In genomic region chr1:198663996-198664789, GRCh38 we compare ENCODE assay signal across 13 cellular contexts. TPM values are rescaled to one million over a fixed set of nuclear protein-coding genes. Genes with fewer than 3 reads are reported as not detected.
A peak's percentile ranks its signal among the peaks of the same experiment; 100 is the strongest.
DNase-seq lines count a peak whose midpoint lies in the region; ATAC-seq, FAIRE-seq and TF ChIP-seq lines count a peak whose summit lies in the region.
"Had no signal": no experiment of that assay in that cellular context is flagged by ENCODE, and none has a peak within 500 bp of the region (broad histone marks: within the 10 kb centered on the region; RNA-seq: fewer than 3 reads in every experiment).

No MANE protein-coding gene starts in this region.

- in situ Hi-C loops in transverse colon (cut with MboI; ENCODE audit: low pct_ligation_motif_present in 1 of 4, low pct_unique_long_range_greater_than_20kb in 1 of 4, low sequenced_read_pairs in 3 of 4): no loop called here

- WGBS in transverse colon (ENCODE audit: low coverage in 1 of 2), 2 donors: 65 to 68% methylated on average over 7 of the region's 7 CpGs

- ATAC-seq in left ventricle myocardium superior (peak; percentile 47), HG02759 (IDR thresholded peaks at IDR 0.05; ENCODE audit: unreplicated experiment) (no peak)

- no peaks in the 10 kb centered on the region for H3K36me3 ChIP-seq in right atrium auricular region
- no peaks in the 10 kb centered on the region for H3K36me3 ChIP-seq in astrocyte (ENCODE audit: insufficient read depth, low read length)
- no peaks in the 10 kb centered on the region for H3K36me3 ChIP-seq in transverse colon
- H3K36me3 ChIP-seq: thyroid gland had no signal

- H3K4me3 Mint-ChIP-seq in astrocyte (ENCODE audit: unreplicated experiment): no peak overlapping the region
- H3K4me3 Mint-ChIP-seq: HFFc6 had no signal

- peaks cover 0 to 5% of the 10 kb centered on the region in 2 donors for H3K4me1 ChIP-seq in right atrium auricular region
- peaks cover 21% of the 10 kb centered on the region for H3K4me1 ChIP-seq in astrocyte (ENCODE audit: insufficient read depth, low read length)
- no peaks in the 10 kb centered on the region for H3K4me1 ChIP-seq in transverse colon
- H3K4me1 ChIP-seq: thyroid gland had no signal

- no peaks in the 10 kb centered on the region for H3K9me3 Mint-ChIP-seq in astrocyte (ENCODE audit: unreplicated experiment)
- H3K9me3 Mint-ChIP-seq: HFFc6 had no signal

- H3K27ac ChIP-seq in right atrium auricular region (peak overlapping the region in 1 of 2 donors; percentile 6), astrocyte (ENCODE audit: low read depth, low read length) (no peak overlapping the region), transverse colon (peak overlapping the region; percentile 26 to 57 (median 41))
- H3K27ac ChIP-seq: C4-2B, thyroid gland had no signal

- no peak overlapping the region for H3K27ac Mint-ChIP-seq in astrocyte (ENCODE audit: unreplicated experiment)
- H3K27ac Mint-ChIP-seq: HFFc6 had no signal

- no peaks in the 10 kb centered on the region for H3K27me3 Mint-ChIP-seq in astrocyte (ENCODE audit: low read depth, unreplicated experiment)

- H3K4me3 ChIP-seq in right atrium auricular region: no peak overlapping the region
- H3K4me3 ChIP-seq in astrocyte (ENCODE audit: insufficient read depth, low read depth, low read length): no peak overlapping the region
- no peak overlapping the region for H3K4me3 ChIP-seq in transverse colon
- H3K4me3 ChIP-seq: thyroid gland had no signal

- TF ChIP-seq CTCF in right atrium auricular region (IDR thresholded peaks at IDR 0.05) (no peak), astrocyte (IDR thresholded peaks at IDR 0.05; ENCODE audit: insufficient read depth, low read depth, low read length) (no peak), transverse colon (IDR thresholded peaks at IDR 0.05) (no peak)

- H3K27me3 ChIP-seq in right atrium auricular region: no peaks in the 10 kb centered on the region
- no peaks in the 10 kb centered on the region for H3K27me3 ChIP-seq in astrocyte (ENCODE audit: insufficient read depth, low read length)
- no peaks in the 10 kb centered on the region for H3K27me3 ChIP-seq in transverse colon
- H3K27me3 ChIP-seq: thyroid gland had no signal

- peak; percentile 13 for FAIRE-seq in astrocyte (lab: Jason Lieb, UNC)

- H3K9me3 ChIP-seq in right atrium auricular region (no peaks in the 10 kb centered on the region), astrocyte (ENCODE audit: insufficient read depth, low read depth, low read length) (no peaks in the 10 kb centered on the region), transverse colon (no peaks in the 10 kb centered on the region)
- H3K9me3 ChIP-seq: thyroid gland had no signal

- TF ChIP-seq POLR2A in transverse colon (IDR thresholded peaks at IDR 0.05): no peak

- H3K36me3 Mint-ChIP-seq in astrocyte (ENCODE audit: low read depth, unreplicated experiment): no peaks in the 10 kb centered on the region

- H4K20me1 ChIP-seq in astrocyte (ENCODE audit: insufficient read depth, low read length): no peaks in the 10 kb centered on the region

- peaks cover 6% of the 10 kb centered on the region for H3K4me1 Mint-ChIP-seq in astrocyte (ENCODE audit: low read depth, unreplicated experiment)

- no peak for TF ChIP-seq EP300 in transverse colon (IDR thresholded peaks at IDR 0.05; ENCODE audit: low read depth)

- no peaks in the 10 kb centered on the region for H3K79me2 ChIP-seq in astrocyte (ENCODE audit: insufficient read depth, low read length)

- no peak for DNase-seq in left ventricle myocardium superior
- no peak for DNase-seq in right atrium auricular region (ENCODE audit: low spot score)
- peak; percentile 51 to 91 for DNase-seq in NOMO-1 (lab: John Stamatoyannopoulos, UW; ENCODE audit: unreplicated experiment in 2 of 2)
- no peak for DNase-seq in astrocyte (ENCODE audit: low read depth)
- no peak for DNase-seq in transverse colon
- DNase-seq in hepatic stellate cell (ENCODE audit: low spot score): no peak
- DNase-seq in NK-92 treated with Interleukin-12 subunit alpha and Interleukin-12 subunit beta, amount 100 ng/mL, for 24 hours (lab: John Stamatoyannopoulos, UW): no peak
- DNase-seq: HFFc6, NCI-H82, thyroid gland had no signal

- no peak overlapping the region for H3K9ac ChIP-seq in astrocyte (ENCODE audit: low read length)

- H2AFZ ChIP-seq in astrocyte (ENCODE audit: low read depth, low read length): no peak overlapping the region

- H3K4me2 ChIP-seq in astrocyte (ENCODE audit: low read length): no peak overlapping the region

- intact Hi-C loops in left ventricle myocardium superior (cut with micrococcal nuclease): no loop called here
- intact Hi-C loops in transverse colon (cut with DNase I; ENCODE audit: low total_unique reads): no loop called here

RNA-seq across cellular contexts. Expression of gene PTPRC, which starts 25.4 kb away (rescaled TPM):
- total RNA-seq in left ventricle myocardium superior: 6.9 TPM
- total RNA-seq in right atrium auricular region: 10 to 100 TPM in 1 of 2 donors, 1 to 10 TPM in 1; 5.5 to 10.1 TPM
- 0.20 TPM in 1 of 2 replicates, not detected in the other for total RNA-seq in astrocyte
- total RNA-seq in transverse colon: 10 to 100 TPM in 3 of 4 donors, 1 to 10 TPM in 1; 6.4 to 50.7 (median 25.6) TPM
- total RNA-seq: glomerular endothelial cell had no signal

Comparison
In these comparisons a context has a peak if more than half of its experiments do, and no peak if none do; other contexts are left out.
1. DNase-seq: peak in NOMO-1 (2 of 2); none in left ventricle myocardium superior (single experiment), right atrium auricular region (single experiment), astrocyte (single experiment), transverse colon (single experiment), hepatic stellate cell (single experiment) and NK-92 treated with Interleukin-12 subunit alpha and Interleukin-12 subunit beta, amount 100 ng/mL, for 24 hours (single experiment).